ENCODE assay signal across 8 cellular contexts in the genomic region with DNA sequence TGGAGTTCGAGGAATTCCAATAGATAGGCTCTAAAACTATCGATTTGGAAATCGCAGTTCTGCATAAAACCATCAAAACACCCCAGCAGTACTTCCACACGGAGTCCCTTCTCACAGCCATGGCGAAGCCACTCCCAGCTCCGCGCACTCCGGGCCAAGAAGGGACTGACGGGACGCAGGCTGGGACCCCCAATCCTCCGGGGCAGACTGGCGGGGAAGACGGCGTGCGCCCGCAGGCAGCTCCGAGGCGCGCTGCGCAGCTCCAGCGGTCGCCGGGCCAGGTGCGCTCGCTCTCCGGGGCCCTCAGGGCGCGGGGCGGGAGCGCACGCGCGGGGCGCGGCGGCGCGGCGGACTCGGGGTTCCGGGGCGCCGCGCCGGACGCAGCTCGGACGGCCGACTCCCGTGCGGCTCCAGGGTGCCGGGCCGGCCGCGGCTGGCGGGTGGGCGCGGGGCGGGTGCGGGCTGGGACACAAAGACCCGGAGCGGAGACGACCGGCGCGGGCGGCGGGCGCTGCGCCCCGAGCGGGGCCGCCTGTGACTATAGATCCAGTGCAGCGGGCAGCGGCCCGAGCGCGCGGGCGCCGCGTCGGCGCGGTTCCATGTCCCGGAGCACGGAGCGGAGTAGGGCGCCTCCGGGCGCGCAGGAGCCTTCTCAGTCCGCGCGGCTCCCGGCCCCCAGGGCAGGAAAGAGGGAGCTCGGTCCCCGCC. TPM values are rescaled to one million over a fixed set of nuclear protein-coding genes. Genes with fewer than 3 reads are reported as not detected.
DNase-seq lines count a peak whose midpoint lies in the region; ATAC-seq and TF ChIP-seq lines count a peak whose summit lies in the region.

No MANE protein-coding gene starts in this region.

- intact Hi-C loops in left ventricle myocardium superior (cut with micrococcal nuclease) (loop anchor here (10.0 kb wide), 1 partner anchor 1960 kb away; no protein-coding TSS in a partner anchor), sigmoid colon (cut with DNase I) (loop anchor here (5.0 to 10.0 kb wide), 4 partner anchors 190 to 1763 kb away; no protein-coding TSS in a partner anchor)

- peak overlapping the region; percentile 85 to 93 (median 89) for H3K27ac ChIP-seq in sigmoid colon

- no peak for TF ChIP-seq CTCF in sigmoid colon (IDR thresholded peaks at IDR 0.05)

- no peaks in the 10 kb centered on the region for H3K9me3 Mint-ChIP-seq in activated naive CD8-positive, alpha-beta T cell treated with anti-CD3 and anti-CD28 coated beads for 36 hours

- H3K4me3 Mint-ChIP-seq in activated naive CD8-positive, alpha-beta T cell treated with anti-CD3 and anti-CD28 coated beads for 36 hours = peak overlapping the region; percentile 71

- no peaks in the 10 kb centered on the region for H3K36me3 ChIP-seq in H7 (replicated peaks; ENCODE audit: control insufficient read depth, insufficient read depth, low read length)
- peaks cover 0 to 4% (median 0%) of the 10 kb centered on the region in 4 donors for H3K36me3 ChIP-seq in sigmoid colon

- peaks cover 19% of the 10 kb centered on the region for H3K27me3 ChIP-seq in H7 (ENCODE audit: control insufficient read depth, insufficient read depth, low read length)
- H3K27me3 ChIP-seq in sigmoid colon = no peaks in the 10 kb centered on the region

- no peaks in the 10 kb centered on the region for H3K9me3 ChIP-seq in sigmoid colon

- DNase-seq in DMS53 (lab: John Stamatoyannopoulos, UW) (peak; percentile 69), DMS53 treated with DMSO at 0.1 percent for 48 hours (lab: John Stamatoyannopoulos, UW; ENCODE audit: unreplicated experiment) (no peak), H7 (peak; percentile 74), NCI-H1930 (lab: John Stamatoyannopoulos, UW) (peak; percentile 25 to 56), left ventricle myocardium superior (peak; percentile 41), sigmoid colon (peak; percentile 68), MV-4-11 (lab: John Stamatoyannopoulos, UW) (no peak)
- peak; percentile 21 for DNase-seq in activated naive CD8-positive, alpha-beta T cell treated with anti-CD3 and anti-CD28 coated beads for 36 hours

- H3K4me1 Mint-ChIP-seq in activated naive CD8-positive, alpha-beta T cell treated with anti-CD3 and anti-CD28 coated beads for 36 hours = peaks cover 18% of the 10 kb centered on the region

- no peak for TF ChIP-seq EP300 in sigmoid colon (IDR thresholded peaks at IDR 0.05)

- peaks cover 53% of the 10 kb centered on the region for H3K27me3 Mint-ChIP-seq in activated naive CD8-positive, alpha-beta T cell treated with anti-CD3 and anti-CD28 coated beads for 36 hours

- 0 to 1% methylated on average over 98 of the region's 98 CpGs for WGBS in sigmoid colon, 2 donors

- H3K4me1 ChIP-seq in sigmoid colon = peaks cover 0 to 35% (median 27%) of the 10 kb centered on the region in 4 donors

- peak; percentile 6 for ATAC-seq in left ventricle myocardium superior

- H3K27ac Mint-ChIP-seq in activated naive CD8-positive, alpha-beta T cell treated with anti-CD3 and anti-CD28 coated beads for 36 hours = no peak overlapping the region

- peak in 1 of 2 donors; percentile 16 for TF ChIP-seq POLR2A in sigmoid colon (IDR thresholded peaks at IDR 0.05)

- H3K36me3 Mint-ChIP-seq in activated naive CD8-positive, alpha-beta T cell treated with anti-CD3 and anti-CD28 coated beads for 36 hours = no peaks in the 10 kb centered on the region

- H3K4me3 ChIP-seq in H7 (ENCODE audit: insufficient read depth, low read depth, low read length) (peak overlapping the region; percentile 69), sigmoid colon (peak overlapping the region; percentile 51 to 89 (median 82))

RNA-seq across cellular contexts. Expression of gene EFNB2, which starts 0.5 kb away (rescaled TPM):
- 14.7 and 17.1 TPM in 2 replicates for total RNA-seq in H7 (2014; rRNA removed; shearing (Covaris generic))
- total RNA-seq in activated naive CD8-positive, alpha-beta T cell treated with anti-CD3 and anti-CD28 coated beads for 36 hours = under 1 TPM; 0.06 to 0.08 TPM
- total RNA-seq in left ventricle myocardium superior (9.2 TPM), sigmoid colon (10 to 100 TPM in 3 of 4 donors, 1 to 10 TPM in 1; 7.2 to 15.0 (median 11.6) TPM)
- polyA plus RNA-seq in sigmoid colon = 10 to 100 TPM in 2 of 3 donors, 1 to 10 TPM in 1; 9.6 to 36.1 (median 13.4) TPM

RNA-seq across cellular contexts. Expression of gene ARGLU1, which starts 32.9 kb away (rescaled TPM):
- total RNA-seq in H7 (2014; rRNA removed; shearing (Covaris generic)) = 45.9 and 89.9 TPM in 2 replicates
- 10 to 100 TPM; 65.3 to 72.7 TPM for total RNA-seq in activated naive CD8-positive, alpha-beta T cell treated with anti-CD3 and anti-CD28 coated beads for 36 hours
- total RNA-seq in left ventricle myocardium superior (32.4 TPM), sigmoid colon (100 to 1,000 TPM in 2 of 4 donors, 10 to 100 TPM in 2; 88.1 to 196 (median 98.6) TPM)
- 10 to 100 TPM in 2 of 3 donors, 1 to 10 TPM in 1; 7.8 to 87.9 (median 59.2) TPM for polyA plus RNA-seq in sigmoid colon

Comparison
In these comparisons a context has a peak if more than half of its experiments do, and no peak if none do; other contexts are left out.
1. DNase-seq: peak in DMS53 (single experiment), H7 (single experiment), NCI-H1930 (2 of 2), activated naive CD8-positive, alpha-beta T cell treated with anti-CD3 and anti-CD28 coated beads for 36 hours (single experiment), left ventricle myocardium superior (single experiment) and sigmoid colon (single experiment); none in DMS53 treated with DMSO at 0.1 percent for 48 hours (single experiment) and MV-4-11 (single experiment).